3 cellular contexts compared by ENCODE assay signal in the genomic region with DNA sequence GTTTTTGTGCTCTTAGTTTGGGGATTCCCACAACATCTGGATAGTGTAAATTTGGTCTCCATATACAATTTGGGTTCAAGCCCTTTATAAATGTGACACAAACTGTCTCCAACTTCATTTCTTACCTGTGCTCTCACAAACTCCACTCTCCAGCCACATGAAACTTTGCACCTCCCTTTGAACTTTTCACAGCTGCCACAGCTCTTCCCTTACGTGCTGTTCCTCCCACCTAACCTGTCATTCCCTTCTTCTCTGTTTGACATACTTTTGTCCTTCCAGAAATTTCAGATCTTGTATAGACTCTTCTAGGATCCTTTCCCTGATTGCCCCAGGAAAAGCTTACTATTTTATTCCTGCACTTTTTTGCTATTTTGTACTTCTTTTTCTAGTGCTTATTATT.
TF ChIP-seq lines count a peak whose summit lies in the region.

No MANE protein-coding gene starts in this region.

TF ChIP-seq in GM23338, 12 proteins besides CTCF, POLR2A, EP300 and RAD21 (continued from another document and continues in another):
- TF ChIP-seq ZNF462 (CRISPR knock-in tag; IDR thresholded peaks at IDR 0.05) (no peak), POLR2AphosphoS5 (IDR thresholded peaks at IDR 0.05; ENCODE audit: low read depth) (no peak)
- TF ChIP-seq, protein P1, sequence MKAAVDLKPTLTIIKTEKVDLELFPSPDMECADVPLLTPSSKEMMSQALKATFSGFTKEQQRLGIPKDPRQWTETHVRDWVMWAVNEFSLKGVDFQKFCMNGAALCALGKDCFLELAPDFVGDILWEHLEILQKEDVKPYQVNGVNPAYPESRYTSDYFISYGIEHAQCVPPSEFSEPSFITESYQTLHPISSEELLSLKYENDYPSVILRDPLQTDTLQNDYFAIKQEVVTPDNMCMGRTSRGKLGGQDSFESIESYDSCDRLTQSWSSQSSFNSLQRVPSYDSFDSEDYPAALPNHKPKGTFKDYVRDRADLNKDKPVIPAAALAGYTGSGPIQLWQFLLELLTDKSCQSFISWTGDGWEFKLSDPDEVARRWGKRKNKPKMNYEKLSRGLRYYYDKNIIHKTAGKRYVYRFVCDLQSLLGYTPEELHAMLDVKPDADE (IDR thresholded peaks at IDR 0.05): no peak

TF ChIP-seq in WTC11, 78 proteins besides CTCF, POLR2A, EP300 and RAD21 (continued from another document):
- TF ChIP-seq, protein P2, sequence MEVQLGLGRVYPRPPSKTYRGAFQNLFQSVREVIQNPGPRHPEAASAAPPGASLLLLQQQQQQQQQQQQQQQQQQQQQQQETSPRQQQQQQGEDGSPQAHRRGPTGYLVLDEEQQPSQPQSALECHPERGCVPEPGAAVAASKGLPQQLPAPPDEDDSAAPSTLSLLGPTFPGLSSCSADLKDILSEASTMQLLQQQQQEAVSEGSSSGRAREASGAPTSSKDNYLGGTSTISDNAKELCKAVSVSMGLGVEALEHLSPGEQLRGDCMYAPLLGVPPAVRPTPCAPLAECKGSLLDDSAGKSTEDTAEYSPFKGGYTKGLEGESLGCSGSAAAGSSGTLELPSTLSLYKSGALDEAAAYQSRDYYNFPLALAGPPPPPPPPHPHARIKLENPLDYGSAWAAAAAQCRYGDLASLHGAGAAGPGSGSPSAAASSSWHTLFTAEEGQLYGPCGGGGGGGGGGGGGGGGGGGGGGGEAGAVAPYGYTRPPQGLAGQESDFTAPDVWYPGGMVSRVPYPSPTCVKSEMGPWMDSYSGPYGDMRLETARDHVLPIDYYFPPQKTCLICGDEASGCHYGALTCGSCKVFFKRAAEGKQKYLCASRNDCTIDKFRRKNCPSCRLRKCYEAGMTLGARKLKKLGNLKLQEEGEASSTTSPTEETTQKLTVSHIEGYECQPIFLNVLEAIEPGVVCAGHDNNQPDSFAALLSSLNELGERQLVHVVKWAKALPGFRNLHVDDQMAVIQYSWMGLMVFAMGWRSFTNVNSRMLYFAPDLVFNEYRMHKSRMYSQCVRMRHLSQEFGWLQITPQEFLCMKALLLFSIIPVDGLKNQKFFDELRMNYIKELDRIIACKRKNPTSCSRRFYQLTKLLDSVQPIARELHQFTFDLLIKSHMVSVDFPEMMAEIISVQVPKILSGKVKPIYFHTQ (CRISPR knock-in tag; IDR thresholded peaks at IDR 0.05): no peak
TF ChIP-seq in WTC11: peak in this region for 0.

TF ChIP-seq in SK-N-SH, 30 proteins besides CTCF, POLR2A, EP300 and RAD21 (continued from another document):
- TF ChIP-seq TEAD4 (IDR thresholded peaks at IDR 0.05; ENCODE audit: borderline replicate concordance, insufficient read depth) (no peak), JUND (IDR thresholded peaks at IDR 0.05) (no peak), NRF1 (IDR thresholded peaks at IDR 0.05; ENCODE audit: low read depth, low read length) (no peak), GABPA (IDR thresholded peaks at IDR 0.05; ENCODE audit: low read depth) (no peak), TAF1 (IDR thresholded peaks at IDR 0.05; ENCODE audit: borderline replicate concordance, low read depth, low read length) (no peak), RXRA (IDR thresholded peaks at IDR 0.05; ENCODE audit: borderline replicate concordance, low read depth) (no peak)
